In genomic region chr2:241808701-241809382, GRCh38 we compare ENCODE assay signal across 1 cellular context.
A peak's percentile ranks its signal among the peaks of the same experiment; 100 is the strongest.
TF ChIP-seq lines count a peak whose summit lies in the region.

A gene with protein sequence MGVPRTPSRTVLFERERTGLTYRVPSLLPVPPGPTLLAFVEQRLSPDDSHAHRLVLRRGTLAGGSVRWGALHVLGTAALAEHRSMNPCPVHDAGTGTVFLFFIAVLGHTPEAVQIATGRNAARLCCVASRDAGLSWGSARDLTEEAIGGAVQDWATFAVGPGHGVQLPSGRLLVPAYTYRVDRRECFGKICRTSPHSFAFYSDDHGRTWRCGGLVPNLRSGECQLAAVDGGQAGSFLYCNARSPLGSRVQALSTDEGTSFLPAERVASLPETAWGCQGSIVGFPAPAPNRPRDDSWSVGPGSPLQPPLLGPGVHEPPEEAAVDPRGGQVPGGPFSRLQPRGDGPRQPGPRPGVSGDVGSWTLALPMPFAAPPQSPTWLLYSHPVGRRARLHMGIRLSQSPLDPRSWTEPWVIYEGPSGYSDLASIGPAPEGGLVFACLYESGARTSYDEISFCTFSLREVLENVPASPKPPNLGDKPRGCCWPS (plus strand): TSS chr2:241809193. CDS start chr2:241814485, 5,292 bp downstream.

TF ChIP-seq in H1, 55 proteins besides CTCF, POLR2A, EP300 and RAD21:
- TF ChIP-seq CEBPB (IDR thresholded peaks at IDR 0.05; ENCODE audit: low read depth, low read length) (no peak), MAX (IDR thresholded peaks at IDR 0.05) (peak; percentile 60; the same call in 1 of the 2 replicates), GABPA (IDR thresholded peaks at IDR 0.05; ENCODE audit: borderline replicate concordance, insufficient read depth, low read length) (0 out of 2 replicates have a peak, but pooled peaks have one; percentile 14)
